In genomic region chr11:115126515-115127208, GRCh38 we compare ENCODE assay signal across 14 cellular contexts.
DNase-seq lines count a peak whose midpoint lies in the region; ATAC-seq, FAIRE-seq and TF ChIP-seq lines count a peak whose summit lies in the region.
"Had no signal": no experiment of that assay in that cellular context is flagged by ENCODE, and none has a peak within 500 bp of the region (broad histone marks: within the 10 kb centered on the region; RNA-seq: fewer than 3 reads in every experiment).

No MANE protein-coding gene starts in this region.

- no peak for FAIRE-seq in H54 (lab: Jason Lieb, UNC)

- H3K36me3 ChIP-seq in kidney epithelial cell (ENCODE audit: control insufficient read depth, insufficient read depth, low read length): no peaks in the 10 kb centered on the region
- no peaks in the 10 kb centered on the region for H3K36me3 ChIP-seq in ascending aorta

- TF ChIP-seq CTCF in kidney epithelial cell (IDR thresholded peaks at IDR 0.05; ENCODE audit: insufficient read depth, low read length, poor library complexity, severe bottlenecking) (no peak), ascending aorta (IDR thresholded peaks at IDR 0.05) (no peak)

- DNase-seq in kidney epithelial cell (ENCODE audit: low read depth): peak; percentile 10
- DNase-seq in activated CD4-positive, alpha-beta T cell treated with anti-CD3 and anti-CD28 coated beads for 48 hours: no peak
- no peak for DNase-seq in ascending aorta (ENCODE audit: low spot score in 2 of 2)
- no peak for DNase-seq in H54 (ENCODE audit: insufficient read length, low spot score)
- DNase-seq in NCI-H1048 (lab: John Stamatoyannopoulos, UW): no peak
- DNase-seq: activated naive CD4-positive, alpha-beta T cell; dorsolateral prefrontal cortex; H7; hippocampal formation; MM.1S had no signal

- H3K9me3 ChIP-seq in ascending aorta: no peaks in the 10 kb centered on the region

- H3K4me3 ChIP-seq in kidney epithelial cell (ENCODE audit: low read depth, low read length) (no peak overlapping the region), ascending aorta (no peak overlapping the region)
- H3K4me3 ChIP-seq: dorsolateral prefrontal cortex, smooth muscle cell had no signal

- ATAC-seq in GM18519 (IDR thresholded peaks at IDR 0.05; ENCODE audit: low FRiP score, unreplicated experiment) (peak; percentile 77), GM21390 (IDR thresholded peaks at IDR 0.05; ENCODE audit: unreplicated experiment) (peak; percentile 82), HG03066 (IDR thresholded peaks at IDR 0.05; ENCODE audit: low read depth, unreplicated experiment) (peak; percentile 90)

- no peak for TF ChIP-seq POLR2A in H54 (IDR thresholded peaks at IDR 0.05; ENCODE audit: low read depth, low read length)

- no peaks in the 10 kb centered on the region for H3K4me1 ChIP-seq in ascending aorta

- H3K27ac ChIP-seq in ascending aorta: no peak overlapping the region
- H3K27ac ChIP-seq: dorsolateral prefrontal cortex had no signal

- H3K27me3 ChIP-seq in kidney epithelial cell (ENCODE audit: control insufficient read depth, insufficient read depth, low read length) (no peaks in the 10 kb centered on the region), ascending aorta (no peaks in the 10 kb centered on the region)

- intact Hi-C loops in ascending aorta (cut with DNase I): no loop called here
